8 cellular contexts compared by ENCODE assay signal in genomic region chr9:84953797-84954695, GRCh38.
DNase-seq lines count a peak whose midpoint lies in the region; ATAC-seq and TF ChIP-seq lines count a peak whose summit lies in the region.

No MANE protein-coding gene starts in this region.

- no peak overlapping the region for H3K4me2 ChIP-seq in fibroblast of lung (ENCODE audit: extremely low read depth, insufficient read depth, low read length)

- intact Hi-C loops in activated CD4-positive, alpha-beta T cell treated with anti-CD3 and anti-CD28 coated beads, Interleukin-2, amount 10 ng/mL, durations not matched to agents 24 days and 14 days (cut with micrococcal nuclease), result loop anchor here (5.0 to 10.0 kb wide), 2 partner anchors 257 to 559 kb away; no protein-coding TSS in a partner anchor
- intact Hi-C loops in thyroid gland (cut with DNase I), result loop anchor here (10.0 kb wide), 1 partner anchor 169 kb away; no protein-coding TSS in a partner anchor

- H3K27ac Mint-ChIP-seq in activated CD4-positive, alpha-beta T cell treated with anti-CD3 and anti-CD28 coated beads, Interleukin-2, amount 10 ng/mL, durations not matched to agents 24 days and 14 days, result no peak overlapping the region
- H3K27ac Mint-ChIP-seq in nephron, result peak overlapping the region; percentile 0 to 54 (median 11)

- no peaks in the 10 kb centered on the region for H4K20me1 ChIP-seq in fibroblast of lung (ENCODE audit: control insufficient read depth, extremely low read depth, insufficient read depth, low read length)

- no peaks in the 10 kb centered on the region for H3K9me3 Mint-ChIP-seq in activated CD4-positive, alpha-beta T cell treated with anti-CD3 and anti-CD28 coated beads, Interleukin-2, amount 10 ng/mL, durations not matched to agents 24 days and 14 days
- H3K9me3 Mint-ChIP-seq in nephron, result peaks cover 6% of the 10 kb centered on the region

- H3K4me3 Mint-ChIP-seq in activated CD4-positive, alpha-beta T cell treated with anti-CD3 and anti-CD28 coated beads, Interleukin-2, amount 10 ng/mL, durations not matched to agents 24 days and 14 days, result no peak overlapping the region
- H3K4me3 Mint-ChIP-seq in nephron, result peak overlapping the region in 1 of 3 experiments; percentile 8

- no peaks in the 10 kb centered on the region for H3K79me2 ChIP-seq in fibroblast of lung (ENCODE audit: control insufficient read depth, insufficient read depth, low read length)

- no peaks in the 10 kb centered on the region for H3K36me3 Mint-ChIP-seq in activated CD4-positive, alpha-beta T cell treated with anti-CD3 and anti-CD28 coated beads, Interleukin-2, amount 10 ng/mL, durations not matched to agents 24 days and 14 days (ENCODE audit: low read depth)
- peaks cover 6% of the 10 kb centered on the region for H3K36me3 Mint-ChIP-seq in nephron (ENCODE audit: low read depth)

- peaks cover 2% of the 10 kb centered on the region for H3K27me3 Mint-ChIP-seq in activated CD4-positive, alpha-beta T cell treated with anti-CD3 and anti-CD28 coated beads, Interleukin-2, amount 10 ng/mL, durations not matched to agents 24 days and 14 days
- H3K27me3 Mint-ChIP-seq in nephron (ENCODE audit: low read depth), result peaks cover 21% of the 10 kb centered on the region

- no peaks in the 10 kb centered on the region for H3K27me3 ChIP-seq in fibroblast of lung (ENCODE audit: control insufficient read depth, insufficient read depth, low read length)
- no peaks in the 10 kb centered on the region for H3K27me3 ChIP-seq in thyroid gland

- H3K4me1 ChIP-seq in fibroblast of lung (ENCODE audit: control insufficient read depth, extremely low read depth, insufficient read depth, low read length) (no peaks in the 10 kb centered on the region), thyroid gland (peaks cover 0 to 5% of the 10 kb centered on the region in 2 donors)

- no peaks in the 10 kb centered on the region for H3K36me3 ChIP-seq in fibroblast of lung (ENCODE audit: control insufficient read depth, insufficient read depth, low read length)
- no peaks in the 10 kb centered on the region for H3K36me3 ChIP-seq in thyroid gland

- H3K9ac ChIP-seq in fibroblast of lung (ENCODE audit: insufficient read depth, low read length), result no peak overlapping the region

- TF ChIP-seq CTCF in AG09309 (IDR thresholded peaks at IDR 0.05; ENCODE audit: control insufficient read depth, insufficient read depth, low read depth, low read length, missing control alignments) (peak; percentile 76), fibroblast of lung (conservative IDR thresholded peaks at IDR 0.05 in 1 of 2, IDR thresholded peaks at IDR 0.05 in 1 of 2; ENCODE audit: low read depth in 1 of 2, low read length in 2 of 2) (peak; percentile 47 to 59), nephron (IDR thresholded peaks at IDR 0.05; ENCODE audit: unreplicated experiment in 3 of 3) (peak; percentile 95 to 98 (median 97)), thyroid gland (IDR thresholded peaks at IDR 0.05) (peak; percentile 88 to 96 (median 92))

- H3K4me1 Mint-ChIP-seq in activated CD4-positive, alpha-beta T cell treated with anti-CD3 and anti-CD28 coated beads, Interleukin-2, amount 10 ng/mL, durations not matched to agents 24 days and 14 days, result peaks cover 4% of the 10 kb centered on the region
- H3K4me1 Mint-ChIP-seq in nephron, result peaks cover 19% of the 10 kb centered on the region

- ATAC-seq in GM18502 (IDR thresholded peaks at IDR 0.05; ENCODE audit: poor library complexity, unreplicated experiment) (peak; percentile 98), HG02870 (IDR thresholded peaks at IDR 0.05; ENCODE audit: unreplicated experiment) (peak; percentile 71)

- H3K9me3 ChIP-seq in fibroblast of lung (ENCODE audit: control insufficient read depth, insufficient read depth, low read depth, low read length) (no peaks in the 10 kb centered on the region), thyroid gland (no peaks in the 10 kb centered on the region)

- no peak overlapping the region for H2AFZ ChIP-seq in fibroblast of lung (ENCODE audit: low read length)

- DNase-seq in AG09309 (ENCODE audit: low read depth), result no peak
- peak; percentile 55 for DNase-seq in NCI-H146 (lab: John Stamatoyannopoulos, UW)
- peak; percentile 88 for DNase-seq in activated CD4-positive, alpha-beta T cell treated with anti-CD3 and anti-CD28 coated beads, Interleukin-2, amount 10 ng/mL, durations not matched to agents 24 days and 14 days
- peak; percentile 3 to 46 for DNase-seq in fibroblast of lung (ENCODE audit: low read depth in 2 of 2)
- peak; percentile 79 to 89 for DNase-seq in thyroid gland

- no peak overlapping the region for H3K4me3 ChIP-seq in AG09309 (ENCODE audit: control insufficient read depth, low read depth, low read length)
- no peak overlapping the region for H3K4me3 ChIP-seq in fibroblast of lung (replicated peaks in 1 of 4; ENCODE audit: control extremely low read depth in 1 of 4, insufficient read depth in 1 of 4, low read depth in 3 of 4, low read length in 4 of 4)
- no peak overlapping the region for H3K4me3 ChIP-seq in thyroid gland (replicated peaks in 1 of 3)

- H3K27ac ChIP-seq in fibroblast of lung (ENCODE audit: insufficient read depth, low read length) (no peak overlapping the region), thyroid gland (no peak overlapping the region)

- whole genome bisulfite sequencing in thyroid gland, 2 donors, result 28% methylated on average over 21 of the region's 21 CpGs

- TF ChIP-seq POLR2A in thyroid gland (IDR thresholded peaks at IDR 0.05), result no peak
